ENCODE assay signal across 9 cellular contexts in the genomic region with DNA sequence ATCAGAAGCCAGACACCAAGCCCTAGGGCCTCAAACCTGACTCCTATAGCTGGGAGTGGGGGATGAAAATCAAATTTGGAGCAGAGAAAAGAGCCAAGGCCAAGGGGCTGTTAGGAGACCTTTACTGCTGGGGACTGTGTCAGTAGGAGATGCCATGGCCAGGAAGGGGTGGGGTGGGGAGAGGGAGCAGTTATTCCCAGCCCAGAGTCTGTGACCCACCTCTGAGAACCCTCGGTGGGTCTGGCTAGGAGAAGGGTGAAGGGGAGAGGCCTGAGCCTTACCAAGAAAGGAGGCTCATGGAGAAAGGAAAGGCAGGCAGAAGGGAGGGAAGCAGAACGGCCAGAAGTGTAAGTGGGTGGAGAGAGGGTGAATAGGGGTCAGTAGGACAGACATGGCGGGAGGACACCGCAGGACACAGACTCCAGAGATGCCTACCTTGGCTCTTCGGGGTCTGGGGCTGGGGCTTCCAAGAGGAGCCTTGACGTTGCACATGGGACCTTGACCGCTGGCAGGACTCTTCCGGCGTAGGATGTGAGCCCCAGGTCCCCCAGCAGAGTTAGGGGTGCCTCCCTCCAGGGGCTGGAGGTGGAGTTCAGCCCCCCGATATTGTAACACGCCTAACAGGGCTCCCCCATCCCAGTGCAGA. TPM values are rescaled to one million over a fixed set of nuclear protein-coding genes. Genes with fewer than 3 reads are reported as not detected.
DNase-seq lines count a peak whose midpoint lies in the region; ATAC-seq and TF ChIP-seq lines count a peak whose summit lies in the region.
"Had no signal": no experiment of that assay in that cellular context is flagged by ENCODE, and none has a peak within 500 bp of the region (broad histone marks: within the 10 kb centered on the region; RNA-seq: fewer than 3 reads in every experiment).

No MANE protein-coding gene starts in this region.

- no peaks in the 10 kb centered on the region for H4K20me1 ChIP-seq in GM23248 (ENCODE audit: insufficient read depth)

- H3K4me3 ChIP-seq in GM23248 = peak overlapping the region; percentile 82
- no peak overlapping the region for H3K4me3 ChIP-seq in body of pancreas
- H3K4me3 ChIP-seq in iPS-18c (ENCODE audit: insufficient read depth, low read depth, low read length) = peak overlapping the region; percentile 45
- peak overlapping the region; percentile 26 to 42 (median 37) for H3K4me3 ChIP-seq in skin epidermis

- H3K4me3 Mint-ChIP-seq in activated T-cell treated with anti-CD3 and anti-CD28 coated beads, Interleukin-2, amount 50 U/mL, for 72 hours = no peak overlapping the region
- H3K4me3 Mint-ChIP-seq: activated B cell treated with CpG ODN at 0.5 μM for 24 hours had no signal

- intact Hi-C loops in body of pancreas (cut with DNase I) = no loop called here

- peak overlapping the region; percentile 98 for H3K9ac ChIP-seq in GM23248

- TF ChIP-seq POLR2A in body of pancreas (IDR thresholded peaks at IDR 0.05) = peak in 1 of 3 donors; percentile 6

- ATAC-seq in body of pancreas = no peak
- no peak for ATAC-seq in activated T-cell treated with anti-CD3 and anti-CD28 coated beads, Interleukin-2, amount 50 U/mL, for 72 hours (replicated peaks in 1 of 2)
- ATAC-seq in HG03442 (IDR thresholded peaks at IDR 0.05; ENCODE audit: unreplicated experiment) = no peak
- ATAC-seq in HG03196 (IDR thresholded peaks at IDR 0.05; ENCODE audit: unreplicated experiment) = no peak

- 0 out of 2 replicates have a peak, but pooled peaks cover 5% of the 10 kb centered on the region for H3K36me3 ChIP-seq in GM23248 (ENCODE audit: low read depth)
- no peaks in the 10 kb centered on the region for H3K36me3 ChIP-seq in body of pancreas (replicated peaks in 1 of 2; ENCODE audit: insufficient read depth in 1 of 2, low read depth in 2 of 2)

- no peaks in the 10 kb centered on the region for H3K9me3 Mint-ChIP-seq in activated T-cell treated with anti-CD3 and anti-CD28 coated beads, Interleukin-2, amount 50 U/mL, for 72 hours
- H3K9me3 Mint-ChIP-seq: activated B cell treated with CpG ODN at 0.5 μM for 24 hours had no signal

- peaks cover 42% of the 10 kb centered on the region for H3K4me1 Mint-ChIP-seq in activated T-cell treated with anti-CD3 and anti-CD28 coated beads, Interleukin-2, amount 50 U/mL, for 72 hours (ENCODE audit: low read depth)

- peaks cover 42% of the 10 kb centered on the region for H3K79me2 ChIP-seq in GM23248 (ENCODE audit: insufficient read depth)

- WGBS in GM23248 (ENCODE audit: low coverage in 1 of 2, low lambda C conversion rate in 2 of 2, missing lambda C conversion rate in 2 of 2), 2 experiments = 2 to 7% methylated on average over 9 to 11 of the region's 11 CpGs
- WGBS in body of pancreas, 2 donors = 66 to 75% methylated on average over 8 to 11 of the region's 11 CpGs

- no peaks in the 10 kb centered on the region for H3K9me2 ChIP-seq in GM23248 (ENCODE audit: insufficient read depth)

- in situ Hi-C loops in GM23248 (cut with MboI) = no loop called here

- H3K27ac ChIP-seq in GM23248 = peak overlapping the region; percentile 100
- peak overlapping the region in 3 of 4 donors; percentile 16 to 91 (median 57) for H3K27ac ChIP-seq in body of pancreas
- H3K27ac ChIP-seq in skin epidermis = peak overlapping the region; percentile 2 to 98 (median 94)

- H3K9me3 ChIP-seq in GM23248 (ENCODE audit: low read depth) = no peaks in the 10 kb centered on the region
- no peaks in the 10 kb centered on the region for H3K9me3 ChIP-seq in body of pancreas
- no peaks in the 10 kb centered on the region for H3K9me3 ChIP-seq in iPS-18c (ENCODE audit: control insufficient read depth, insufficient read depth, low read length)

- H3K4me1 ChIP-seq in GM23248 (ENCODE audit: insufficient read depth) (peaks cover 45% of the 10 kb centered on the region), body of pancreas (peaks cover 11% of the 10 kb centered on the region)

- H3F3A ChIP-seq in GM23248 (ENCODE audit: insufficient read depth) = peaks cover 33% of the 10 kb centered on the region

- H3K36me3 Mint-ChIP-seq in activated T-cell treated with anti-CD3 and anti-CD28 coated beads, Interleukin-2, amount 50 U/mL, for 72 hours (ENCODE audit: insufficient read depth in 2 of 2) = peaks cover 0 to 3% of the 10 kb centered on the region in 2 donors

- H3K27ac Mint-ChIP-seq in activated T-cell treated with anti-CD3 and anti-CD28 coated beads, Interleukin-2, amount 50 U/mL, for 72 hours = no peak overlapping the region
- H3K27ac Mint-ChIP-seq: activated B cell treated with CpG ODN at 0.5 μM for 24 hours had no signal

- H3K27me3 ChIP-seq in GM23248 (replicated peaks; ENCODE audit: insufficient read depth) (no peaks in the 10 kb centered on the region), body of pancreas (no peaks in the 10 kb centered on the region)

- peak; percentile 46 for DNase-seq in GM23248
- DNase-seq in body of pancreas = no peak
- no peak for DNase-seq in activated T-cell treated with anti-CD3 and anti-CD28 coated beads, Interleukin-2, amount 50 U/mL, for 72 hours
- no peak for DNase-seq in effector CD4-positive, alpha-beta T cell
- DNase-seq: activated B cell treated with CpG ODN at 0.5 μM for 24 hours had no signal

- peak overlapping the region; percentile 98 for H3K4me2 ChIP-seq in GM23248 (ENCODE audit: unreplicated experiment)

- no peaks in the 10 kb centered on the region for H3K27me3 Mint-ChIP-seq in activated T-cell treated with anti-CD3 and anti-CD28 coated beads, Interleukin-2, amount 50 U/mL, for 72 hours (ENCODE audit: low read depth)
- H3K27me3 Mint-ChIP-seq: activated B cell treated with CpG ODN at 0.5 μM for 24 hours had no signal

- H2AFZ ChIP-seq in GM23248 = peak overlapping the region; percentile 76

- no peak for TF ChIP-seq CTCF in body of pancreas (IDR thresholded peaks at IDR 0.05)

RNA-seq across cellular contexts. Expression of gene ADAMTS4, which starts 1.2 kb away (rescaled TPM):
- total RNA-seq in GM23248 (2014; rRNA removed; shearing (Covaris generic)) = 5.9 and 9.8 TPM in 2 replicates
- 5.3 and 7.2 TPM in 2 replicates for polyA plus RNA-seq in GM23248 (2016; fragmentation: Nextera tagmentation; extraction: Ambion mirVana)
- 1 to 10 TPM; 6.7 to 7.9 TPM for total RNA-seq in body of pancreas
- 1 to 10 TPM; 4.0 to 7.7 TPM for total RNA-seq in activated T-cell treated with anti-CD3 and anti-CD28 coated beads, Interleukin-2, amount 50 U/mL, for 72 hours
- total RNA-seq: activated B cell treated with CpG ODN at 0.5 μM for 24 hours had no signal

RNA-seq across cellular contexts. Expression of gene NDUFS2, which starts 4.5 kb away (rescaled TPM):
- 104 and 125 TPM in 2 replicates for total RNA-seq in GM23248 (2014; rRNA removed; shearing (Covaris generic))
- polyA plus RNA-seq in GM23248 (2016; fragmentation: Nextera tagmentation; extraction: Ambion mirVana) = 135 and 141 TPM in 2 replicates
- total RNA-seq in body of pancreas = 10 to 100 TPM; 46.4 to 67.2 TPM
- 100 to 1,000 TPM; 108 to 114 TPM for total RNA-seq in activated T-cell treated with anti-CD3 and anti-CD28 coated beads, Interleukin-2, amount 50 U/mL, for 72 hours

RNA-seq across cellular contexts. Expression of gene FCER1G, which starts 17.4 kb away (rescaled TPM):
- total RNA-seq in GM23248 (2014; rRNA removed; shearing (Covaris generic)) = not detected in 2 replicates
- 0.49 TPM in 1 of 2 replicates, not detected in the other for polyA plus RNA-seq in GM23248 (2016; fragmentation: Nextera tagmentation; extraction: Ambion mirVana)
- total RNA-seq in body of pancreas = 10 to 100 TPM; 27.0 to 42.0 TPM
- total RNA-seq in activated T-cell treated with anti-CD3 and anti-CD28 coated beads, Interleukin-2, amount 50 U/mL, for 72 hours = 1 to 10 TPM; 1.8 to 3.7 TPM

RNA-seq across cellular contexts. Expression of gene B4GALT3, which starts 20.4 kb away (rescaled TPM):
- 33.3 and 34.5 TPM in 2 replicates for total RNA-seq in GM23248 (2014; rRNA removed; shearing (Covaris generic))
- polyA plus RNA-seq in GM23248 (2016; fragmentation: Nextera tagmentation; extraction: Ambion mirVana) = 30.6 and 31.3 TPM in 2 replicates
- 10 to 100 TPM; 20.2 to 29.3 TPM for total RNA-seq in body of pancreas
- total RNA-seq in activated T-cell treated with anti-CD3 and anti-CD28 coated beads, Interleukin-2, amount 50 U/mL, for 72 hours = 10 to 100 TPM; 55.9 to 56.5 TPM

RNA-seq across cellular contexts. Expression of gene APOA2, which starts 25.7 kb away (rescaled TPM):
- not detected in 2 replicates for total RNA-seq in GM23248 (2014; rRNA removed; shearing (Covaris generic))
- not detected in 2 replicates for polyA plus RNA-seq in GM23248 (2016; fragmentation: Nextera tagmentation; extraction: Ambion mirVana)
- not detected for total RNA-seq in body of pancreas
- not detected for total RNA-seq in activated T-cell treated with anti-CD3 and anti-CD28 coated beads, Interleukin-2, amount 50 U/mL, for 72 hours
- total RNA-seq: activated B cell treated with CpG ODN at 0.5 μM for 24 hours had no signal

Comparison
In these comparisons a context has a peak if more than half of its experiments do, and no peak if none do; other contexts are left out.
1. H3K4me3 ChIP-seq: peak in GM23248 (single experiment), iPS-18c (single experiment) and skin epidermis (7 of 7); none in body of pancreas (0 of 2).
2. RNA of gene FCER1G, which starts 17.4 kb away (total RNA-seq): 27.0 to 42.0 TPM in body of pancreas; 1.8 to 3.7 TPM in activated T-cell treated with anti-CD3 and anti-CD28 coated beads, Interleukin-2, amount 50 U/mL, for 72 hours and not detected in GM23248; every median in the first group is over 4 times any median in the second.
3. Peak in every context shown above with its lines, with median percentiles within 50 percentile points of each other: H3K27ac ChIP-seq.